1 cellular context compared by ENCODE assay signal in the genomic region with DNA sequence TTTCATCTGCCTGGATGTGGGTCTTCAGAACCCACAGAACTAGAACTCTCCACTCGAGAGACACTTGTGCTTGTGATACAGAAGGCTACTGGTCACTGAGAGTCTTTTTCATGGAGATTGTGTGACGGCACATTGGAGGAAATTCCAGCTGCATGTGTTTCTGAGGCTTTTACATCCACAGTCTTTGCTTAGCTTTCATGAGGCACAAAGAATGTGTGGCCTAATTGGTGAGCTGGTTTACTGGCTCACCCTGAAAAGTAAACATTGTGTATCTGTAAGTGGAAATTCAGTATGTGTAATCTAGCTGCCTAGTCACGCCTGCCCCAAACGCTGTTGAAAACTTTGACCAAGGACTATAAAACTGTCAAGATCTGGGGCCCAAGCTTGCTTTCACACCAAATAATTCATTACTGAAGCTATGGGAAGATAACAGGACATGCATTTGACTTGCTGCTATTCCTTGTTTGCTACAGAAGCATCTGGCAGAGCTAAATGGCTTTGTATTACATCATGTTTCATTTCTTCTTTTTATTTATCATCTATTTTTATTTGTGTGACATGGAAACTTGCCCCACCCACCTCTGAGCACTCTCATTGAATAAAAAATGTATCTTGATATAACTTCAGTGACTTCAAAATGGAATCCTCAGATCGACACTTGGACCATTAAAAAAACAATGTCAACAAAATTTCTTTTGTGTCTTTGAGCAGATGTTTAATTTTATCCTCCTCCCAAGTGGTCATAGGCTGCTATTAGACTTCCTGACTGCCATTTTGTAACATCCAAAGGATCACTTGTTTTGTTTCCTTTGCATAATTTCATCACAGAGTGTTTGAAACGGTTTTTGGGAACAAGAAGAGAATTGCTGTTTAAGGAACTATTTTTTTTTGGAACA.
TF ChIP-seq lines count a peak whose summit lies in the region.

No MANE protein-coding gene starts in this region.

TF ChIP-seq in K562, 482 proteins besides CTCF, POLR2A, EP300 and RAD21 (continues in another document):
- TF ChIP-seq JUND (IDR thresholded peaks at IDR 0.05; ENCODE audit: borderline replicate concordance, low read depth, low read length) = no peak
- peak; percentile 72; the same call in 1 of the 3 replicates for TF ChIP-seq JUND (tag; IDR thresholded peaks at IDR 0.05; ENCODE audit: borderline replicate concordance, low read depth, low read length)
- TF ChIP-seq ELF2 (CRISPR knock-in tag; IDR thresholded peaks at IDR 0.05) = no peak
- TF ChIP-seq ZBTB1 (CRISPR knock-in tag; IDR thresholded peaks at IDR 0.05; ENCODE audit: borderline replicate concordance, low read depth) = no peak
- TF ChIP-seq ZNF444 (CRISPR knock-in tag; IDR thresholded peaks at IDR 0.05) = no peak
- no peak for TF ChIP-seq PCBP1 (IDR thresholded peaks at IDR 0.05; ENCODE audit: low read depth, low read length, poor library complexity, severe bottlenecking)
- TF ChIP-seq RBM25 (IDR thresholded peaks at IDR 0.05; ENCODE audit: low read depth, low read length, severe bottlenecking) = no peak
- TF ChIP-seq HNRNPK (IDR thresholded peaks at IDR 0.05; ENCODE audit: low read depth, low read length, poor library complexity, severe bottlenecking) = no peak
- no peak for TF ChIP-seq JUNB (CRISPR knock-in tag; conservative IDR thresholded peaks at IDR 0.05)
- TF ChIP-seq SIN3B (IDR thresholded peaks at IDR 0.05; ENCODE audit: low read depth) = no peak
- TF ChIP-seq DMBX1 (CRISPR knock-in tag; IDR thresholded peaks at IDR 0.05; ENCODE audit: borderline replicate concordance) = peak; percentile 31; the same call in 1 of the 2 replicates
- TF ChIP-seq CEBPG (CRISPR knock-in tag; IDR thresholded peaks at IDR 0.05) = no peak
- peak in 1 of 2 experiments; percentile 64; a peak in 2 of 4 replicates for TF ChIP-seq CEBPG (tag; conservative IDR thresholded peaks at IDR 0.05 in 1 of 2, IDR thresholded peaks at IDR 0.05 in 1 of 2)
- no peak for TF ChIP-seq MEF2A (IDR thresholded peaks at IDR 0.05; ENCODE audit: control insufficient read depth, low read depth, low read length)
- peak; percentile 8; the same call in 1 of the 2 replicates for TF ChIP-seq ATF4 (CRISPR knock-in tag; IDR thresholded peaks at IDR 0.05)
- no peak for TF ChIP-seq CBX5 (IDR thresholded peaks at IDR 0.05; ENCODE audit: borderline replicate concordance, low read depth)
- no peak for TF ChIP-seq TAF15 (IDR thresholded peaks at IDR 0.05; ENCODE audit: low read depth, low read length)
- no peak for TF ChIP-seq MXI1 (IDR thresholded peaks at IDR 0.05; ENCODE audit: low read depth, low read length)
- TF ChIP-seq CBFA2T3 (IDR thresholded peaks at IDR 0.05) = peak; percentile 41; the same call in 1 of the 2 replicates
- TF ChIP-seq HMG20B (CRISPR knock-in tag; IDR thresholded peaks at IDR 0.05) = no peak
- TF ChIP-seq FOXK1 (CRISPR knock-in tag; IDR thresholded peaks at IDR 0.05; ENCODE audit: borderline replicate concordance) = no peak
- no peak for TF ChIP-seq ZFX (CRISPR knock-in tag; IDR thresholded peaks at IDR 0.05)
- TF ChIP-seq BACH1 (tag; IDR thresholded peaks at IDR 0.05) = peak; percentile 36; the same call in 1 of the 2 replicates
- TF ChIP-seq, protein P1, sequence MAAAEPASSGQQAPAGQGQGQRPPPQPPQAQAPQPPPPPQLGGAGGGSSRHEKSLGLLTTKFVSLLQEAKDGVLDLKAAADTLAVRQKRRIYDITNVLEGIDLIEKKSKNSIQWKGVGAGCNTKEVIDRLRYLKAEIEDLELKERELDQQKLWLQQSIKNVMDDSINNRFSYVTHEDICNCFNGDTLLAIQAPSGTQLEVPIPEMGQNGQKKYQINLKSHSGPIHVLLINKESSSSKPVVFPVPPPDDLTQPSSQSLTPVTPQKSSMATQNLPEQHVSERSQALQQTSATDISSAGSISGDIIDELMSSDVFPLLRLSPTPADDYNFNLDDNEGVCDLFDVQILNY (CRISPR knock-in tag; IDR thresholded peaks at IDR 0.05) = no peak
- peak; percentile 79; the same call in 1 of the 2 replicates for TF ChIP-seq HES1 (IDR thresholded peaks at IDR 0.05; ENCODE audit: low read depth)
- no peak for TF ChIP-seq ZNF717 (CRISPR knock-in tag; IDR thresholded peaks at IDR 0.05)
- TF ChIP-seq PKNOX1 (IDR thresholded peaks at IDR 0.05) = peak; percentile 35; the same call in 1 of the 2 replicates
- no peak for TF ChIP-seq NFIX (CRISPR knock-in tag; IDR thresholded peaks at IDR 0.05; ENCODE audit: low read depth)
- TF ChIP-seq FOXA3 (CRISPR knock-in tag; conservative IDR thresholded peaks at IDR 0.05 in 1 of 2, IDR thresholded peaks at IDR 0.05 in 1 of 2) = peak in 1 of 2 experiments; percentile 81; a peak in 2 of 4 replicates
- peak; percentile 73; the same call in 1 of the 2 replicates for TF ChIP-seq LEF1 (IDR thresholded peaks at IDR 0.05)
- no peak for TF ChIP-seq ASH1L (IDR thresholded peaks at IDR 0.05; ENCODE audit: borderline replicate concordance, low read depth, partially characterized antibody)
- no peak for TF ChIP-seq HDAC3 (IDR thresholded peaks at IDR 0.05; ENCODE audit: borderline replicate concordance, partially characterized antibody)
- TF ChIP-seq ZBTB8A (IDR thresholded peaks at IDR 0.05; ENCODE audit: partially characterized antibody) = no peak
- no peak for TF ChIP-seq POLR2G (IDR thresholded peaks at IDR 0.05; ENCODE audit: low read depth, low read length)
- TF ChIP-seq NFE2 (IDR thresholded peaks at IDR 0.05; ENCODE audit: low read depth) = peak; percentile 59
- TF ChIP-seq NFATC3 (IDR thresholded peaks at IDR 0.05) = no peak
- TF ChIP-seq CAMTA2 (CRISPR knock-in tag; conservative IDR thresholded peaks at IDR 0.05) = no peak
- TF ChIP-seq NR2C2 (CRISPR knock-in tag; IDR thresholded peaks at IDR 0.05) = no peak
- no peak for TF ChIP-seq NR2C2 (tag; IDR thresholded peaks at IDR 0.05)
- no peak for TF ChIP-seq ZNF280A (IDR thresholded peaks at IDR 0.05; ENCODE audit: low read depth, partially characterized antibody)
- TF ChIP-seq TEAD2 (tag; IDR thresholded peaks at IDR 0.05) = peak; percentile 27; the same call in 1 of the 2 replicates
- no peak for TF ChIP-seq PBX2 (CRISPR knock-in tag; IDR thresholded peaks at IDR 0.05; ENCODE audit: low read depth)
- peak; percentile 99 for TF ChIP-seq PBX2 (tag; conservative IDR thresholded peaks at IDR 0.05; ENCODE audit: low read depth)
- TF ChIP-seq EWSR1 (IDR thresholded peaks at IDR 0.05; ENCODE audit: borderline replicate concordance, low read depth, partially characterized antibody) = no peak
- no peak for TF ChIP-seq SPI1 (IDR thresholded peaks at IDR 0.05; ENCODE audit: borderline replicate concordance, low read depth, low read length)
- TF ChIP-seq ARID1B (IDR thresholded peaks at IDR 0.05) = peak; percentile 52
- peak; percentile 26; the same call in 1 of the 2 replicates for TF ChIP-seq ZNF24 (IDR thresholded peaks at IDR 0.05)
- no peak for TF ChIP-seq ETV6 (IDR thresholded peaks at IDR 0.05; ENCODE audit: borderline replicate concordance in 1 of 2, low read depth in 2 of 2, low read length in 1 of 2)
- TF ChIP-seq ETV6 (CRISPR knock-in tag; IDR thresholded peaks at IDR 0.05; ENCODE audit: borderline replicate concordance) = no peak
- no peak for TF ChIP-seq ZNF436 (CRISPR knock-in tag; IDR thresholded peaks at IDR 0.05)
- peak; percentile 56; the same call in 1 of the 2 replicates for TF ChIP-seq DPF2 (IDR thresholded peaks at IDR 0.05)
- peak; percentile 22; the same call in 1 of the 2 replicates for TF ChIP-seq ATF7 (IDR thresholded peaks at IDR 0.05)
- TF ChIP-seq PPARD (CRISPR knock-in tag; IDR thresholded peaks at IDR 0.05) = no peak
- TF ChIP-seq ZNF3 (CRISPR knock-in tag; IDR thresholded peaks at IDR 0.05) = no peak
- TF ChIP-seq HCFC1 (IDR thresholded peaks at IDR 0.05; ENCODE audit: low read depth, low read length) = no peak
- TF ChIP-seq DNMT1 (IDR thresholded peaks at IDR 0.05) = no peak
- TF ChIP-seq CHD4 (IDR thresholded peaks at IDR 0.05; ENCODE audit: insufficient read depth, insufficient replicate concordance, low read depth, low read length, poor library complexity, severe bottlenecking) = no peak
- TF ChIP-seq TAF9B (IDR thresholded peaks at IDR 0.05; ENCODE audit: partially characterized antibody) = no peak
- TF ChIP-seq ZNF232 (CRISPR knock-in tag; IDR thresholded peaks at IDR 0.05) = no peak
- TF ChIP-seq CREB1 (IDR thresholded peaks at IDR 0.05) = no peak
- TF ChIP-seq CREB1 (CRISPR knock-in tag; IDR thresholded peaks at IDR 0.05) = no peak
